6 cellular contexts compared by ENCODE assay signal in the genomic region with DNA sequence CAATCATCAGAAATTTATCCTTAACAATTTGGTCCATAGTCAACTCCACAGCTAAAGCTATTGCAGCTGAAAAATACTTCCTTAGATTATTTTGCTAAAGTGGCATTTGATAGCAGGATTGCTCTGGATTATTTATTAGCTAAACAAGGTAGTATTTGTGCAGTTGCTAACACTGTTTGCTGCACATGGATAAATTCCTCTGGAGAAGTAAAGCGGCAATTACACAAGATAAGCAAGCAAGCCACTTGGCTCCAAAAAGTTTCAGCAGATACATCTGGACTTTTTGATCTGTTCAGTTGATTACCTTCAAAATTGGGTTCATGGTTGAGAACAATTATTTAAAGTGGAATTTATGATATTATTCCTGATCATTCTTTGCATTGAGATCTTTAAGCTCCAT.
"Had no signal": no experiment of that assay in that cellular context is flagged by ENCODE, and none has a peak within 500 bp of the region (broad histone marks: within the 10 kb centered on the region; RNA-seq: fewer than 3 reads in every experiment).

No MANE protein-coding gene starts in this region.

- DNase-seq: H9, HCEC 1CT had no signal

- H3K27ac Mint-ChIP-seq: GM23338, IgD-negative memory B cell had no signal

- H3K36me3 Mint-ChIP-seq: IgD-negative memory B cell had no signal

- H3K4me3 Mint-ChIP-seq: GM23338, H9 had no signal

- FAIRE-seq: H54, HTR-8/SVneo had no signal

- H2AFZ ChIP-seq: GM23338 had no signal

- H3K4me2 ChIP-seq: GM23338 had no signal

- H3K4me1 Mint-ChIP-seq: IgD-negative memory B cell had no signal

- H3K27me3 Mint-ChIP-seq: IgD-negative memory B cell had no signal

- ATAC-seq: GM23338 had no signal

- H3K4me3 ChIP-seq: GM23338 had no signal
